Comparison of ENCODE assay signal across 27 cellular contexts in the genomic region with DNA sequence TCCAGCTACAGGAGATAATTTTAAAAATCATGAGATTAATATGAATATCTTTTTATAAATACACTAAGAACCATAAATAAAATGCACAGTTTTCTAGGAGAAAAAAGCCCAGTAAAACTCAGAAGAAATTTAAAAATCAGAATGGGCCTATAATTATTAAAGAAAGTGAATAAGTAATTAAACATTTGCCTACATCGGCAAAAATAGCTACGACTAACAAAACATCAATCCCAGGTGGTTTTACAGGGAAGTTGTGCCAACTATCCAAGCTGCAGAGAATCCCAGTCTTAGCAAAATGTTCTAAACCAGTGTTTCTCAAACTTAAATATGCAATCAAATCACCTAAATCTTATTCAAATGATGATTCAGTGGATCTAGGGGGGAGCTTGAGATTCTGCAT.
"Had no signal": no experiment of that assay in that cellular context is flagged by ENCODE, and none has a peak within 500 bp of the region (broad histone marks: within the 10 kb centered on the region; RNA-seq: fewer than 3 reads in every experiment).

No MANE protein-coding gene starts in this region.

- H3K4me1 ChIP-seq: stomach, suprapubic skin, testis, thyroid gland, tibial artery, tibial nerve, transverse colon, upper lobe of left lung, upper lobe of right lung, uterus, vagina had no signal

- DNase-seq: stimulated activated CD4-positive, alpha-beta T cell treated with anti-CD3 and anti-CD28 coated beads, Interleukin-2, amount 100 ng/mL, for 48 hours; stimulated activated CD4-positive, alpha-beta T cell treated with anti-CD3 and anti-CD28 coated beads, Interleukin-4, amount 100 ng/mL, for 1 hour; stimulated activated CD4-positive, alpha-beta T cell treated with anti-CD3 and anti-CD28 coated beads, Interleukin-4, amount 100 ng/mL, for 24 hours; stimulated activated CD4-positive, alpha-beta T cell treated with anti-CD3 and anti-CD28 coated beads, Interleukin-4, amount 100 ng/mL, for 4 hours; stimulated activated CD8-positive, alpha-beta memory T cell treated with anti-CD3 and anti-CD28 coated beads, Interleukin-4, amount 100 ng/mL, for 48 hours; stimulated activated naive B cell treated with anti-CD40 and anti-IgM and Interleukin-4, amounts not matched to agents 10 μg/mL and 1 μg/mL and 100 μg/mL, for 72 hours; stimulated activated naive CD4-positive, alpha-beta T cell; stimulated activated naive CD4-positive, alpha-beta T cell treated with Interleukin-2 at 50 U/mL for 16 hours; stimulated activated naive CD8-positive, alpha-beta T cell treated with anti-CD3 and anti-CD28 coated beads, Interleukin-15, amount 100 ng/mL, for 72 hours; stimulated activated naive CD8-positive, alpha-beta T cell treated with anti-CD3 and anti-CD28 coated beads, Interleukin-15, Interleukin-2, amounts not matched to agents 100 U/mL and 50 U/mL, for 24 hours; stomach; substantia nigra; testis; thyroid gland; tibial artery; transverse colon; trophoblast cell; upper lobe of left lung; upper lobe of right lung; uterus had no signal

- H3K9me3 ChIP-seq: stomach, suprapubic skin, testis, thoracic aorta, thyroid gland, tibial artery, tibial nerve, transverse colon, upper lobe of left lung, upper lobe of right lung, uterus, vagina had no signal

- ATAC-seq: stimulated activated effector memory CD8-positive, alpha-beta T cell treated with anti-CD3 and anti-CD28 coated beads, Interleukin-12 subunit alpha, Interleukin-12 subunit beta, amount 100 ng/mL, for 72 hours; stimulated activated memory B cell treated with anti-CD40 and anti-IgM and Interleukin-4, amounts not matched to agents 10 μg/mL and 1 μg/mL and 100 μg/mL, for 72 hours; stimulated activated naive B cell treated with anti-CD40 and anti-IgM and Interleukin-4, amounts not matched to agents 10 μg/mL and 1 μg/mL and 100 μg/mL, for 72 hours; stimulated activated naive CD8-positive, alpha-beta T cell treated with anti-CD3 and anti-CD28 coated beads, Interleukin-15, amount 100 ng/mL, for 72 hours; stimulated activated naive CD8-positive, alpha-beta T cell treated with anti-CD3 and anti-CD28 coated beads, Interleukin-15, Interleukin-2, amounts not matched to agents 100 U/mL and 50 U/mL, for 24 hours; upper lobe of right lung had no signal

- H3K27me3 ChIP-seq: testis, thyroid gland, upper lobe of left lung, uterus, vagina had no signal

- H3K27ac ChIP-seq: stomach, suprapubic skin, testis, thoracic aorta, thyroid gland, tibial artery, tibial nerve, transverse colon, upper lobe of left lung, upper lobe of right lung, uterus, vagina had no signal

- FAIRE-seq: urothelium cell line had no signal

- H3K4me3 ChIP-seq: stomach, suprapubic skin, testis, thoracic aorta, thyroid gland, tibial artery, tibial nerve, transverse colon, upper lobe of left lung, upper lobe of right lung, uterus, vagina had no signal

- H3K36me3 ChIP-seq: stomach, suprapubic skin, thoracic aorta, thyroid gland, tibial artery, tibial nerve, transverse colon, upper lobe of left lung, upper lobe of right lung, uterus, vagina had no signal
